8 cellular contexts compared by ENCODE assay signal in the genomic region with DNA sequence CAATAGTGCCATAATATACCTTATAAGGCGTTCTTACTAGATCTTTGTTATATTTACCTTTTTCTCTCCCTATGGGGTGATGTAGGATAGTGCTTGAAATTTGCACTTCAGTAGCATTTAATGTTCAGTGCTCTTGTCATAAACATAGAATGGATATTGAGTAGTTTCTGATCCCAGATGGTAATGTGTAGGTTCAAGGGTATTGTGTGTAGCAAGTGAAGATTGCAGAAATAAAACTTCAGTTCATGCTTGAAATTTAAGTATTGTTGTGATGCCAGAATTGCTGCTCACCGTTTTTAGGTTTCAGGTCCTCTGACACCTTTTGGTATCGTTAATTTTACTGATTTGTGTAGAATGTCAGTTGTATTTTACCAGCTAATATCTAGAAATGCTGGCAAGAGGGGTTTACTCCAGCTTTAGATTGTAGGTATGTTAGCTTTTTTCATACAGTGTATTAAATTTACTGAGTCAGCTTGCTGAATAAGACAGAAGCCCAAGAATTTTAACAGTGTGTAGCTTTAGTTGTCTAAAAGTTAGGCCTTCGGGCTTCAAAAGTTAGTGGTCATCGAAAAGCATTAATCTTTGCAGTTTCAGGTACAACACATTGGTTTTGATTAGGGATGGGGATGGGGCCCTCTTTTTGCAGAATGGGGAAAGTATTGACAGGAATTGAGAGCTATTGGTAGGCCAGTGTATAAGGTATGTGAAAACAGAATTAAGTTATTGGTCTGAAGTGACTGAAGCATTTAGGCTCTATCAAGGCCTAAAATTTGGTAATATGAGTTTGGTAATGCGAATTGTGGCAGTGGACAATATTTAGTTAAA. TPM values are rescaled to one million over a fixed set of nuclear protein-coding genes. Genes with fewer than 3 reads are reported as not detected.
DNase-seq lines count a peak whose midpoint lies in the region; ATAC-seq, FAIRE-seq and TF ChIP-seq lines count a peak whose summit lies in the region.

No MANE protein-coding gene starts in this region.

- CTCF ChIA-PET in PC-3 (lab: Charles Lee) = no interaction called here

- no peak for FAIRE-seq in HTR-8/SVneo (lab: Jason Lieb, UNC)

- peak overlapping the region; percentile 95 for H3K9ac ChIP-seq in PC-3 (ENCODE audit: low read length)

- H2AFZ ChIP-seq in PC-3 (ENCODE audit: low read length) = no peak overlapping the region

- peaks cover 64% of the 10 kb centered on the region for H3K79me2 ChIP-seq in PC-3 (ENCODE audit: low read length)

- peaks cover 43% of the 10 kb centered on the region for H4K20me1 ChIP-seq in PC-3 (ENCODE audit: low read length)

- no peak for TF ChIP-seq POLR2A in erythroblast (IDR thresholded peaks at IDR 0.05; ENCODE audit: low read length)

- DNase-seq in GM12865 (ENCODE audit: low read depth) (peak; percentile 35), PC-3 (no peak), erythroblast (lab: John Stamatoyannopoulos, UW) (peak; percentile 27 to 50), psoas muscle (no peak), HTR-8/SVneo (ENCODE audit: insufficient read length, low spot score) (no peak)

- TF ChIP-seq CTCF in GM12865 (IDR thresholded peaks at IDR 0.05; ENCODE audit: insufficient read depth, low read depth, low read length, missing control alignments) (no peak), PC-3 (conservative IDR thresholded peaks at IDR 0.05; ENCODE audit: low read depth, low read length) (no peak), psoas muscle (IDR thresholded peaks at IDR 0.05) (no peak)

- no peaks in the 10 kb centered on the region for H3F3A ChIP-seq in PC-3 (ENCODE audit: low read length, unreplicated experiment)

- 2 to 7% (median 3%) methylated on average over 6 of the region's 6 CpGs for WGBS in psoas muscle, 3 donors

- H3K9me3 ChIP-seq in PC-3 (ENCODE audit: low read length) = no peaks in the 10 kb centered on the region
- no peaks in the 10 kb centered on the region for H3K9me3 ChIP-seq in psoas muscle

- H3K27ac ChIP-seq in PC-3 (ENCODE audit: low read length) (peak overlapping the region; percentile 0; the same call in 1 of the 2 replicates), psoas muscle (peak overlapping the region; percentile 94)

- ATAC-seq in PC-3 (no peak), psoas muscle (no peak), GM21360 (IDR thresholded peaks at IDR 0.05; ENCODE audit: unreplicated experiment) (no peak), GM19328 (IDR thresholded peaks at IDR 0.05; ENCODE audit: unreplicated experiment) (no peak)
- no peak for ATAC-seq in activated CD4-positive, CD25-positive, alpha-beta regulatory T cell treated with anti-CD3 and anti-CD28 coated beads, Interleukin-2, amount 50 U/mL, for 24 hours

- intact Hi-C loops in PC-3 (cut with micrococcal nuclease) = no loop called here
- intact Hi-C loops in psoas muscle (cut with DNase I) = loop anchor here in 1 of 2 donors (5.0 to 10.0 kb wide), 2 partner anchors 62 to 379 kb away; no protein-coding TSS in a partner anchor

- H3K27me3 ChIP-seq in PC-3 (ENCODE audit: low read length) (no peaks in the 10 kb centered on the region), psoas muscle (ENCODE audit: insufficient read depth in 3 of 3, low read length in 2 of 3) (no peaks in the 10 kb centered on the region)

- H3K4me2 ChIP-seq in PC-3 (ENCODE audit: low read length) = peak overlapping the region; percentile 86

- H3K4me1 ChIP-seq in PC-3 (ENCODE audit: insufficient read depth, low read length) = peaks cover 27% of the 10 kb centered on the region; the same call in 1 of the 2 replicates
- H3K4me1 ChIP-seq in psoas muscle = peaks cover 24% of the 10 kb centered on the region

- no peaks in the 10 kb centered on the region for H3K9me2 ChIP-seq in PC-3 (replicated peaks; ENCODE audit: low read length)

- H3K36me3 ChIP-seq in PC-3 (ENCODE audit: low read depth, low read length) = no peaks in the 10 kb centered on the region
- no peaks in the 10 kb centered on the region for H3K36me3 ChIP-seq in psoas muscle (ENCODE audit: insufficient read depth in 1 of 2, low read depth in 1 of 2)

- no TSS peak for BruUV-seq in PC-3 (replicated peaks; lab: Mats Ljungman, UMichigan)

- H3K4me3 ChIP-seq in GM12865 (ENCODE audit: low read depth, low read length) (peak overlapping the region; percentile 79), PC-3 (ENCODE audit: low read length) (peak overlapping the region; percentile 94), psoas muscle (peak overlapping the region; percentile 77)

- POLR2A ChIA-PET in PC-3 (lab: Charles Lee; ENCODE audit: unreplicated experiment) = no interaction called here

RNA-seq across cellular contexts. Expression of a gene that starts 2.0 kb away (rescaled TPM):
- 7.8 and 18.5 TPM in 2 replicates for total RNA-seq in PC-3 (2014; rRNA removed)
- 10 to 100 TPM; 29.8 to 51.9 (median 42.4) TPM for total RNA-seq in psoas muscle
- polyA plus RNA-seq in psoas muscle = 10 to 100 TPM; 13.7 to 28.3 (median 14.6) TPM

RNA-seq across cellular contexts. Expression of a gene that starts 2.1 kb away (rescaled TPM):
- 0.15 and 0.23 TPM in 2 replicates for total RNA-seq in PC-3 (2014; rRNA removed)
- total RNA-seq in psoas muscle = under 1 TPM; 0.22 to 0.43 (median 0.35) TPM
- under 1 TPM; 0.07 to 0.96 (median 0.14) TPM for polyA plus RNA-seq in psoas muscle

RNA-seq across cellular contexts. Expression of a gene that starts 47.4 kb away (rescaled TPM):
- total RNA-seq in PC-3 (2014; rRNA removed) (14.9 and 15.7 TPM in 2 replicates), psoas muscle (10 to 100 TPM; 38.6 to 84.6 (median 52.6) TPM)
- 10 to 100 TPM; 43.7 to 73.5 (median 58.5) TPM for polyA plus RNA-seq in psoas muscle

Comparison
In these comparisons a context has a peak if more than half of its experiments do, and no peak if none do; other contexts are left out.
1. DNase-seq: peak in GM12865 (single experiment) and erythroblast (2 of 2); none in PC-3 (single experiment), psoas muscle (0 of 2) and HTR-8/SVneo (single experiment).
2. Peak in every context shown above with its lines, with median percentiles within 50 percentile points of each other: H3K4me3 ChIP-seq.